In the genomic region with DNA sequence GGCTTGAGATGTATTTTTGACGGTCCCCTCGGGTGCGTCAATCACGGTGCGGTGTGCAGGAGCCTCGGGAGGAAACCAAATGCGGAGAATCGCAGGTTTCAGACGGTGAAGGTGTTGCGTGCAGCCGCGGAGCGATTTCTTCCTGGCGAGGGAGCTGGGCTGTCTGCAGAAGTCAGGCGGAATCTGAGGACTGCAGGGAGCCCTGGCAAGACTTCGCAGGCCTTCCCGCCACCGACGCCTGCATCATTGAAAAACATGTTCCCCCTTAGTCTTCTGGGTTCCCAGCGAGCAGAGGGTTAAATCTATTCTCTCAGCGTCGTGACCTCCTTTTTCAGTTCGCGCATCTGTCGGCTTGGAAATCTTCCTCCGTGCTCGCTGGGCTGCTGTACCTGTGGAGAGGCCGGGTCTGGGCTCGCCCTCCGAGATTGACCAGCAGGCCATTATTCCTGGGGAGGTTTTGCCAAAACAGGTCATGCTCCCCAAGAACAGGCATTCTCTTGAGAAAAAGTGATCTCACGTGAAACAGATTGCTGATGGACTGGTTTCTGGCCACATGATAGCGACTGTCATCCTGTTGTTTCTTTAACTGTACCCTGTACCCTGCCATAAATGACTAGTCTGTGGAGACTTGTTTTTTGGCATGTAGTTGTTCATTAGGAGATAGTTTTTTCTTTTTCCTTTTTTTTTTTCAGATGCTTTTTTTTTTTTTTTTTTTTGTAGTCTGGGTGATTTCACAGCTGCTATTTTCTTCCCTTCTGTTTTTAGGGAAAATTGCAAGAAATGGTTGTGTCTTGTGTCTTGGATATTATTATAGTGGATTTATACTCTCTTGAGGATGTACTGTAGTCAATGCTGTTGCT, we compare ENCODE assay signal across 8 cellular contexts. TPM values are rescaled to one million over a fixed set of nuclear protein-coding genes. Genes with fewer than 3 reads are reported as not detected.
DNase-seq lines count a peak whose midpoint lies in the region; ATAC-seq and TF ChIP-seq lines count a peak whose summit lies in the region.

No MANE protein-coding gene starts in this region.

- TF ChIP-seq POLR2A in tibial nerve (IDR thresholded peaks at IDR 0.05): no peak

- H3K9me3 Mint-ChIP-seq in CD14-positive monocyte (no peaks in the 10 kb centered on the region), endodermal cell (no peaks in the 10 kb centered on the region), natural killer cell (no peaks in the 10 kb centered on the region)
- no peaks in the 10 kb centered on the region for H3K9me3 Mint-ChIP-seq in activated CD8-positive, alpha-beta T cell treated with anti-CD3 and anti-CD28 coated beads, Interleukin-2, amount 10 ng/mL, durations not matched to agents 7 days and 5 days (ENCODE audit: insufficient read depth)

- 1% methylated on average over 29 to 32 of the region's 32 CpGs for WGBS in endodermal cell (ENCODE audit: insufficient coverage in 1 of 2, insufficient read length in 1 of 2), 2 experiments
- WGBS in tibial nerve, 2 donors: 5 to 10% methylated on average over 25 to 32 of the region's 32 CpGs

- ATAC-seq in GM21381 (IDR thresholded peaks at IDR 0.05; ENCODE audit: unreplicated experiment): peak; percentile 7
- ATAC-seq in activated CD8-positive, alpha-beta T cell treated with anti-CD3 and anti-CD28 coated beads, Interleukin-2, amount 10 ng/mL, durations not matched to agents 7 days and 5 days: peak; percentile 48
- peak; percentile 19 to 24 (median 23) for ATAC-seq in natural killer cell

- H3K27ac Mint-ChIP-seq in CD14-positive monocyte (peak overlapping the region in 6 of 7 donors; percentile 59 to 83 (median 74)), endodermal cell (peak overlapping the region; percentile 99), natural killer cell (peak overlapping the region; percentile 86 to 90)
- peak overlapping the region; percentile 94 for H3K27ac Mint-ChIP-seq in activated CD8-positive, alpha-beta T cell treated with anti-CD3 and anti-CD28 coated beads, Interleukin-2, amount 10 ng/mL, durations not matched to agents 7 days and 5 days

- CTCF ChIA-PET in activated CD8-positive, alpha-beta T cell treated with anti-CD3 and anti-CD28 coated beads, Interleukin-2, amount 10 ng/mL, durations not matched to agents 7 days and 5 days (lab: Charles Lee): interaction anchor here (1.0 to 1.9 kb wide), 7 partner anchors 9 to 287 kb away, joined by 3 to 11 read pairs (median 5); no protein-coding TSS in a partner anchor

- DNase-seq in CD14-positive monocyte (ENCODE audit: low spot score) (no peak), NCI-H2171 (lab: John Stamatoyannopoulos, UW) (peak; percentile 66), endodermal cell (peak; percentile 82), natural killer cell (peak; percentile 33), tibial nerve (ENCODE audit: low spot score in 2 of 2) (no peak), NCI-H1048 (lab: John Stamatoyannopoulos, UW) (no peak)
- peak; percentile 68 for DNase-seq in activated CD8-positive, alpha-beta T cell treated with anti-CD3 and anti-CD28 coated beads, Interleukin-2, amount 10 ng/mL, durations not matched to agents 7 days and 5 days

- TF ChIP-seq CTCF in CD14-positive monocyte (IDR thresholded peaks at IDR 0.05) (no peak), endodermal cell (conservative IDR thresholded peaks at IDR 0.05) (no peak), natural killer cell (IDR thresholded peaks at IDR 0.05) (no peak), tibial nerve (IDR thresholded peaks at IDR 0.05) (no peak)

- no peaks in the 10 kb centered on the region for H3K9me3 ChIP-seq in endodermal cell (ENCODE audit: control insufficient read depth, low read length)
- H3K9me3 ChIP-seq in tibial nerve: no peaks in the 10 kb centered on the region

- peaks cover 8 to 19% of the 10 kb centered on the region in 2 donors for H3K36me3 Mint-ChIP-seq in CD14-positive monocyte
- H3K36me3 Mint-ChIP-seq in activated CD8-positive, alpha-beta T cell treated with anti-CD3 and anti-CD28 coated beads, Interleukin-2, amount 10 ng/mL, durations not matched to agents 7 days and 5 days (ENCODE audit: low read depth): peaks cover 22% of the 10 kb centered on the region
- no peaks in the 10 kb centered on the region for H3K36me3 Mint-ChIP-seq in endodermal cell (ENCODE audit: low read depth)
- H3K36me3 Mint-ChIP-seq in natural killer cell: no peaks in the 10 kb centered on the region

- no peak for TF ChIP-seq EP300 in tibial nerve (IDR thresholded peaks at IDR 0.05)

- H3K36me3 ChIP-seq in endodermal cell (ENCODE audit: control insufficient read depth, insufficient read depth, low read length) (no peaks in the 10 kb centered on the region), tibial nerve (no peaks in the 10 kb centered on the region)

- H3K27me3 Mint-ChIP-seq in CD14-positive monocyte (ENCODE audit: low read depth in 3 of 3) (peaks cover 2 to 8% (median 3%) of the 10 kb centered on the region in 3 donors), endodermal cell (ENCODE audit: insufficient read depth) (no peaks in the 10 kb centered on the region), natural killer cell (ENCODE audit: low read depth in 2 of 2) (no peaks in the 10 kb centered on the region)
- H3K27me3 Mint-ChIP-seq in activated CD8-positive, alpha-beta T cell treated with anti-CD3 and anti-CD28 coated beads, Interleukin-2, amount 10 ng/mL, durations not matched to agents 7 days and 5 days (ENCODE audit: low read depth): no peaks in the 10 kb centered on the region

- POLR2A ChIA-PET in activated CD8-positive, alpha-beta T cell treated with anti-CD3 and anti-CD28 coated beads, Interleukin-2, amount 10 ng/mL, durations not matched to agents 7 days and 5 days (lab: Charles Lee): interaction anchor here (0.7 to 2.6 kb wide), 8 partner anchors 9 to 267 kb away, joined by 3 to 27 read pairs (median 7); a partner anchor contains a TSS

- peaks cover 4% of the 10 kb centered on the region for H3K4me1 ChIP-seq in endodermal cell (ENCODE audit: control insufficient read depth, insufficient read depth, low read length)
- H3K4me1 ChIP-seq in tibial nerve: peaks cover 0 to 14% (median 0%) of the 10 kb centered on the region in 4 donors

- no peaks in the 10 kb centered on the region for H3K27me3 ChIP-seq in endodermal cell (ENCODE audit: control insufficient read depth, insufficient read depth, low read length, poor library complexity, severe bottlenecking)
- H3K27me3 ChIP-seq in tibial nerve: no peaks in the 10 kb centered on the region

- intact Hi-C loops in CD14-positive monocyte (cut with micrococcal nuclease): loop anchor here in 1 of 2 donors (5.0 kb wide), 1 partner anchor 33 kb away; no protein-coding TSS in a partner anchor
- intact Hi-C loops in natural killer cell (cut with micrococcal nuclease): loop anchor here (1.0 kb wide), 1 partner anchor 30 kb away; no protein-coding TSS in a partner anchor

- H3K4me1 Mint-ChIP-seq in CD14-positive monocyte (peaks cover 26% of the 10 kb centered on the region), endodermal cell (peaks cover 23% of the 10 kb centered on the region), natural killer cell (peaks cover 51 to 54% of the 10 kb centered on the region in 2 donors)
- H3K4me1 Mint-ChIP-seq in activated CD8-positive, alpha-beta T cell treated with anti-CD3 and anti-CD28 coated beads, Interleukin-2, amount 10 ng/mL, durations not matched to agents 7 days and 5 days (ENCODE audit: low read depth): peaks cover 43% of the 10 kb centered on the region

- peak overlapping the region; percentile 98 for H3K4me3 Mint-ChIP-seq in CD14-positive monocyte
- H3K4me3 Mint-ChIP-seq in activated CD8-positive, alpha-beta T cell treated with anti-CD3 and anti-CD28 coated beads, Interleukin-2, amount 10 ng/mL, durations not matched to agents 7 days and 5 days: peak overlapping the region; percentile 96
- H3K4me3 Mint-ChIP-seq in endodermal cell: peak overlapping the region; percentile 97
- H3K4me3 Mint-ChIP-seq in natural killer cell: peak overlapping the region; percentile 93

- H3K4me3 ChIP-seq in endodermal cell (ENCODE audit: low read length) (peak overlapping the region; percentile 79), tibial nerve (peak overlapping the region; percentile 57 to 80 (median 62))

- H3K27ac ChIP-seq in endodermal cell (ENCODE audit: low read depth, low read length): peak overlapping the region; percentile 98
- peak overlapping the region in 2 of 4 donors; percentile 59 to 71 for H3K27ac ChIP-seq in tibial nerve

- H3K9ac ChIP-seq in endodermal cell (ENCODE audit: extremely low read depth, low read length, poor library complexity, severe bottlenecking): peak overlapping the region; percentile 82

RNA-seq across cellular contexts. Expression of a gene that starts 0.9 kb away (rescaled TPM):
- 10 to 100 TPM; 11.3 to 18.9 TPM for polyA plus RNA-seq in CD14-positive monocyte
- 10 to 100 TPM; 94.5 to 95.4 TPM for total RNA-seq in activated CD8-positive, alpha-beta T cell treated with anti-CD3 and anti-CD28 coated beads, Interleukin-2, amount 10 ng/mL, durations not matched to agents 7 days and 5 days
- total RNA-seq in endodermal cell (10 to 100 TPM; 60.3 to 91.0 TPM), natural killer cell (100 to 1,000 TPM; 151 to 196 (median 172) TPM), tibial nerve (10 to 100 TPM; 13.9 to 22.1 (median 16.0) TPM)
- polyA plus RNA-seq in endodermal cell (2013, experiment 1 of 2): 72.3 TPM
- 72.7 TPM for polyA plus RNA-seq in endodermal cell (2013, experiment 2 of 2)

Comparison
In these comparisons a context has a peak if more than half of its experiments do, and no peak if none do; other contexts are left out.
1. DNase-seq: peak in NCI-H2171 (single experiment), activated CD8-positive, alpha-beta T cell treated with anti-CD3 and anti-CD28 coated beads, Interleukin-2, amount 10 ng/mL, durations not matched to agents 7 days and 5 days (single experiment), endodermal cell (single experiment) and natural killer cell (single experiment); none in CD14-positive monocyte (single experiment), tibial nerve (0 of 2) and NCI-H1048 (single experiment).
2. Peak in every context shown above with its lines, with median percentiles within 50 percentile points of each other: H3K27ac Mint-ChIP-seq, H3K4me3 Mint-ChIP-seq and ATAC-seq.